ENCODE assay signal across 29 cellular contexts in the genomic region with DNA sequence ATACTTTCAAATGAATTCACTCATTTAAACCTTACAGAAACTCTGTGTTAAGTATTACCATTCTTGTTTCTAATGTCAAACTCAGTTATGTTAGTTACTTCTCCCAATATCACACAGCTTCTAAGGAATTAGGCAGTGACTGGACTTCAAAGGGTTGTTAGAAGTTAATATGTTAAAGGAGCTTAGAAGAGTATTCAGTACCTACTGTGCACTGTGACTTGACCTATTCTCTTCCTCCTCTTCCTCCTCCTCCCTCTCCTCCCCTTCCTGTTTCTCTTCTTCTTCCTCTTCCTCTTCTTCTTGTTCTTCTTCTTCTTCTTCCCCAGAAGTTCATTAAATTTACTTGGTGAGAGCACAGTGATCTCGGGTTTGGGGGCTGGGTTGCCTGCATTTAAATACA.
"Had no signal": no experiment of that assay in that cellular context is flagged by ENCODE, and none has a peak within 500 bp of the region (broad histone marks: within the 10 kb centered on the region; RNA-seq: fewer than 3 reads in every experiment).

No MANE protein-coding gene starts in this region.

- ATAC-seq: effector memory CD8-positive, alpha-beta T cell; esophagus mucosa; foreskin keratinocyte; gastrocnemius medialis; gastroesophageal sphincter; heart left ventricle; heart right ventricle had no signal

- H3K4me3 Mint-ChIP-seq: dendritic cell treated with granulocyte-macrophage colony-stimulating factor and Interleukin-4, amounts not matched to agents 40 ng/mL and 50 ng/mL, for 4 days; effector memory CD8-positive, alpha-beta T cell; endodermal cell had no signal

- H3K27ac ChIP-seq: colonic mucosa, coronary artery, dorsolateral prefrontal cortex, epithelial cell of prostate, esophagus muscularis mucosa, esophagus squamous epithelium, foreskin keratinocyte, gastrocnemius medialis, gastroesophageal sphincter, heart left ventricle, heart right ventricle had no signal

- DNase-seq: colonic mucosa; cortex of kidney; dermis blood vessel endothelial cell; dorsolateral prefrontal cortex; effector CD4-positive, alpha-beta T cell; effector CD8-positive, alpha-beta T cell; effector memory CD4-positive, alpha-beta T cell; effector memory CD8-positive, alpha-beta T cell; endodermal cell; erythroblast; esophagus squamous epithelium; foreskin fibroblast; foreskin keratinocyte; foreskin melanocyte; gastrocnemius medialis; glutamatergic neuron; head of caudate nucleus; heart left ventricle; heart right ventricle had no signal

- FAIRE-seq: colon, endometrium, endothelial cell of umbilical vein, frontal cortex had no signal

- H3K27me3 Mint-ChIP-seq: dendritic cell treated with granulocyte-macrophage colony-stimulating factor and Interleukin-4, amounts not matched to agents 40 ng/mL and 50 ng/mL, for 4 days; effector memory CD8-positive, alpha-beta T cell had no signal

- H3K4me1 ChIP-seq: colonic mucosa, esophagus muscularis mucosa, esophagus squamous epithelium, foreskin keratinocyte, gastroesophageal sphincter, heart left ventricle had no signal

- H3K9me3 ChIP-seq: colonic mucosa, esophagus muscularis mucosa, esophagus squamous epithelium, gastrocnemius medialis, gastroesophageal sphincter, heart left ventricle, heart right ventricle had no signal

- H3K4me3 ChIP-seq: colonic mucosa, coronary artery, dorsolateral prefrontal cortex, esophagus muscularis mucosa, esophagus squamous epithelium, gastrocnemius medialis, gastroesophageal sphincter, heart left ventricle, heart right ventricle had no signal

- H3K9me3 Mint-ChIP-seq: dendritic cell treated with granulocyte-macrophage colony-stimulating factor and Interleukin-4, amounts not matched to agents 40 ng/mL and 50 ng/mL, for 4 days had no signal

- H3K36me3 ChIP-seq: colonic mucosa, esophagus muscularis mucosa, esophagus squamous epithelium, gastrocnemius medialis, gastroesophageal sphincter, heart left ventricle, heart right ventricle had no signal

- H3K27ac Mint-ChIP-seq: dendritic cell treated with granulocyte-macrophage colony-stimulating factor and Interleukin-4, amounts not matched to agents 40 ng/mL and 50 ng/mL, for 4 days; effector memory CD8-positive, alpha-beta T cell; endodermal cell had no signal

- H3K27me3 ChIP-seq: colonic mucosa, dorsolateral prefrontal cortex, esophagus muscularis mucosa, esophagus squamous epithelium, foreskin keratinocyte, gastrocnemius medialis, gastroesophageal sphincter, heart left ventricle, heart right ventricle had no signal
